ENCODE assay signal across 8 cellular contexts in the genomic region with DNA sequence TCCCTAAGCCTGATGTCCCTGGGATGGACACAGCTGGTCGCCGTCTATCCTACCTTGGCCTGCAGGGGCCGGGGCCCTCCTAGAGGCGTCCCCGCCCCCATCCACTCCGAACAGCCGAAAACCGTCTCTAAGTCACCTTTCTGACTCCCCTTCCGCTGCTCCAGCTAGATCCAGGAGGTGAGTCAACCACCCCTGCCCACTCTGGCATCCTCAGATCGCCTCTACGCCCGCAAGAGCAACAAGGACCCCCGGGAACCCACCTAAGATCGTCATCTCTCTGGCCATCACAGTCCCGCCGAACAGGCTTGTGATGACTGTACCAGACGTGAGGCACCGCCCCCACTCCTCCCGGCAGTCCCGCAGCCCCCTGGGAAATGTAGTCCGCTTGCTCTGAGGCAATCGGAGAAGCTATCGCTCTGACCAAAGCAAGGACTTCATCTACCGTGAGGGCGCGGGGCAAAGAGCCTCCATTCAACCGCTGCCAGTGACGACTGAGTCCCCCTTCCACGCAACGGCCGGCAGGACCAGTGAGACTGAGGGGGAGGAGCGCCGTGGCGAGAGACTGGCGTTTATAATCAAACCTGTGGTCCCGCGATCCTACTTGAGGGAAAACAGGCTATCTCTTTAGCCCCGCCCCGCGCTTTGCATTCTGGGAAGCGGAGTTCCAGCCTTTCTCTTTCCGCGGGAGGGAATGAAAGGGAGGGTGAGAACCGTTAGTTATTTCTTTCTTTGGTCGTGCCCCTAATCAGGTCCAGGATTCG. TPM values are rescaled to one million over a fixed set of nuclear protein-coding genes. Genes with fewer than 3 reads are reported as not detected.
DNase-seq lines count a peak whose midpoint lies in the region; ATAC-seq and TF ChIP-seq lines count a peak whose summit lies in the region.

A gene with protein sequence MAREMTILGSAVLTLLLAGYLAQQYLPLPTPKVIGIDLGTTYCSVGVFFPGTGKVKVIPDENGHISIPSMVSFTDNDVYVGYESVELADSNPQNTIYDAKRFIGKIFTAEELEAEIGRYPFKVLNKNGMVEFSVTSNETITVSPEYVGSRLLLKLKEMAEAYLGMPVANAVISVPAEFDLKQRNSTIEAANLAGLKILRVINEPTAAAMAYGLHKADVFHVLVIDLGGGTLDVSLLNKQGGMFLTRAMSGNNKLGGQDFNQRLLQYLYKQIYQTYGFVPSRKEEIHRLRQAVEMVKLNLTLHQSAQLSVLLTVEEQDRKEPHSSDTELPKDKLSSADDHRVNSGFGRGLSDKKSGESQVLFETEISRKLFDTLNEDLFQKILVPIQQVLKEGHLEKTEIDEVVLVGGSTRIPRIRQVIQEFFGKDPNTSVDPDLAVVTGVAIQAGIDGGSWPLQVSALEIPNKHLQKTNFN (minus strand): TSS at position 312 of the 761 bp plus-strand sequence. CDS start 27 bp downstream, at position 285.

- TF ChIP-seq POLR2A in GM19193 (IDR thresholded peaks at IDR 0.05; ENCODE audit: extremely low read depth, insufficient read depth, insufficient read length), result peak; percentile 69

- no peaks in the 10 kb centered on the region for H3K36me3 ChIP-seq in kidney epithelial cell (ENCODE audit: control insufficient read depth, insufficient read depth, low read length)

- H3K4me3 ChIP-seq in kidney epithelial cell (ENCODE audit: low read depth, low read length), result peak within 1 kb of the TSS; percentile 89

- ATAC-seq in HG03439 (IDR thresholded peaks at IDR 0.05; ENCODE audit: unreplicated experiment), result peak; percentile 98

- DNase-seq in Ammon's horn (ENCODE audit: low spot score), result peak; percentile 100
- DNase-seq in NCI-H510A treated with DMSO at 0.1 percent for 48 hours (lab: John Stamatoyannopoulos, UW), result peak; percentile 92
- peak; percentile 99 for DNase-seq in activated CD4-positive, alpha-beta T cell treated with anti-CD3 and anti-CD28 coated beads for 4 hours
- DNase-seq in kidney epithelial cell (ENCODE audit: low read depth), result peak; percentile 97
- peak; percentile 98 for DNase-seq in stimulated activated CD4-positive, alpha-beta T cell treated with anti-CD3 and anti-CD28 coated beads, Interleukin-15, amount 100 ng/mL, for 48 hours (ENCODE audit: low read depth in 2 of 2)

- peak within 1 kb of the TSS; percentile 92 for H3K27ac ChIP-seq in cingulate gyrus (ENCODE audit: low read depth, low read length)

- H3K27me3 ChIP-seq in kidney epithelial cell (ENCODE audit: control insufficient read depth, insufficient read depth, low read length), result no peaks in the 10 kb centered on the region

- TF ChIP-seq CTCF in kidney epithelial cell (IDR thresholded peaks at IDR 0.05; ENCODE audit: insufficient read depth, low read length, poor library complexity, severe bottlenecking), result peak; percentile 12

RNA-seq across cellular contexts. Expression of the gene that starts here (rescaled TPM):
- total RNA-seq in kidney epithelial cell, result 82.7 and 87.6 TPM in 2 replicates

Comparison
In these comparisons a context has a peak if more than half of its experiments do, and no peak if none do; other contexts are left out.
1. Peak in every context shown above with its lines: DNase-seq, ATAC-seq, H3K4me3 ChIP-seq and H3K27ac ChIP-seq.